Comparison of ENCODE assay signal across 9 cellular contexts in the genomic region with DNA sequence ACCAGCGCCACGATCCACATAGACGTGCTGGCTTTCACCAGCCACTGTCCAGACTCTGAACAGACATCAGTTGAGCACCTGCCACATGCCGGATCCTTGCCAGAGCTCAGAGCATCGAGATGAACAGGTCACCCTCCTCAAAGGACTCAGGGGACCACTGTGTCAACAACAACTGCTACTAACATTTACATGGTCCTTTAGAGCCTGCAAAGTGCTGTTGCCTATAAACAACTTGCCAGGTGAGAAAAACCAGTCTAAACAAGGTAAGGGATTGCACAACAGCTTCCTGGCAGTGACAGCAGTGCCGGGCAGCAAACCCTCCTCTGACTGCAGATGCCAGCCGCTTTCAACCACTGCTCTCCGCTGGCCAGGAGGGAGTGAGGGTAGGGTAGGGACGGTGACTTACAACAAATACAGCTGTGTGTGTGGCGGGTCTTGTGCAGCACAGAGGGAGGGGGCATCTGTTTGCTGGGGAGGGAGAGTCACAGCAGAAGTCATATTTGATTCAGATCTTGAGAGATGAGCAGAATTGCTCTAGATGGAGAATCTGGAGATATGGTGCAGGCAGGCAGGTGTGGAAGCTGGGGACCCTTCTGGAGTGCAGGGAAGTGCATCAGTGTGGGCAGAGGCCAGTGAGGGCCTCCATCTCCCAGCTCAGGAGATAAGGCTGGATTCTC. TPM values are rescaled to one million over a fixed set of nuclear protein-coding genes. Genes with fewer than 3 reads are reported as not detected.
DNase-seq lines count a peak whose midpoint lies in the region; ATAC-seq, FAIRE-seq and TF ChIP-seq lines count a peak whose summit lies in the region.
"Had no signal": no experiment of that assay in that cellular context is flagged by ENCODE, and none has a peak within 500 bp of the region (broad histone marks: within the 10 kb centered on the region; RNA-seq: fewer than 3 reads in every experiment).

No MANE protein-coding gene starts in this region.

- no peak for TF ChIP-seq CTCF in heart right ventricle (IDR thresholded peaks at IDR 0.05)
- no peak for TF ChIP-seq CTCF in OCI-LY7 (conservative IDR thresholded peaks at IDR 0.05; ENCODE audit: low read length)

- peak; percentile 90 for DNase-seq in NCI-H1092 treated with DMSO at 0.1 percent for 48 hours (lab: John Stamatoyannopoulos, UW)
- DNase-seq in NCI-H748 treated with DMSO at 0.1 percent for 48 hours (lab: John Stamatoyannopoulos, UW) = peak; percentile 71
- peak; percentile 16 to 30 for DNase-seq in heart right ventricle
- peak; percentile 44 for DNase-seq in small intestine
- DNase-seq in NCI-H446 treated with DMSO at 0.1 percent for 48 hours (lab: John Stamatoyannopoulos, UW) = no peak
- no peak for DNase-seq in NCI-H146 (lab: John Stamatoyannopoulos, UW)
- DNase-seq in OCI-LY7 (ENCODE audit: low spot score) = no peak
- DNase-seq: activated CD8-positive, alpha-beta T cell treated with anti-CD3 and anti-CD28 coated beads, Interleukin-2, amount 10 ng/mL, durations not matched to agents 7 days and 5 days; ovary had no signal

- POLR2A ChIA-PET in OCI-LY7 (lab: Charles Lee) = no interaction called here

- intact Hi-C loops in heart right ventricle (cut with DNase I) = no loop called here
- intact Hi-C loops in OCI-LY7 (cut with micrococcal nuclease; ENCODE audit: unreplicated experiment) = no loop called here

- H3K4me3 ChIP-seq in heart right ventricle (no peak overlapping the region), small intestine (ENCODE audit: low read depth in 1 of 2, low read length in 2 of 2) (no peak overlapping the region), OCI-LY7 (ENCODE audit: low read depth, low read length, poor library complexity, severe bottlenecking) (no peak overlapping the region)
- H3K4me3 ChIP-seq: ovary had no signal

- no peaks in the 10 kb centered on the region for H4K20me1 ChIP-seq in OCI-LY7 (ENCODE audit: insufficient read depth, low read length)

- H3K27me3 ChIP-seq in heart right ventricle (no peaks in the 10 kb centered on the region), small intestine (ENCODE audit: control insufficient read depth in 2 of 2, insufficient read depth in 2 of 2, low read length in 2 of 2) (no peaks in the 10 kb centered on the region)
- H3K27me3 ChIP-seq: ovary had no signal

- CTCF ChIA-PET in OCI-LY7 (lab: Charles Lee; ENCODE audit: unreplicated experiment) = no interaction called here

- H3K9me3 ChIP-seq in heart right ventricle (no peaks in the 10 kb centered on the region), small intestine (ENCODE audit: control insufficient read depth, low read depth) (no peaks in the 10 kb centered on the region), OCI-LY7 (ENCODE audit: low read length) (no peaks in the 10 kb centered on the region)
- H3K9me3 ChIP-seq: ovary had no signal

- H3K4me1 ChIP-seq in heart right ventricle (peaks cover 0 to 9% (median 0%) of the 10 kb centered on the region in 9 donors), small intestine (ENCODE audit: control insufficient read depth in 2 of 2, insufficient read depth in 1 of 2, low read depth in 1 of 2, low read length in 1 of 2) (no peaks in the 10 kb centered on the region), OCI-LY7 (ENCODE audit: insufficient read depth, low read length, poor library complexity, severe bottlenecking) (no peaks in the 10 kb centered on the region)

- ATAC-seq in heart right ventricle = peak; percentile 48 to 86 (median 78)
- ATAC-seq: activated CD8-positive, alpha-beta T cell treated with anti-CD3 and anti-CD28 coated beads, Interleukin-2, amount 10 ng/mL, durations not matched to agents 7 days and 5 days had no signal

- no peaks in the 10 kb centered on the region for H3K9me2 ChIP-seq in OCI-LY7 (ENCODE audit: insufficient read depth, low read length)

- H3K36me3 ChIP-seq in heart right ventricle (peaks cover 0 to 27% (median 6%) of the 10 kb centered on the region in 9 donors), small intestine (ENCODE audit: control insufficient read depth in 2 of 2, insufficient read depth in 2 of 2, low read length in 2 of 2) (peaks cover 0 to 3% of the 10 kb centered on the region in 2 donors), OCI-LY7 (ENCODE audit: insufficient read depth, low read length) (no peaks in the 10 kb centered on the region)
- H3K36me3 ChIP-seq: ovary had no signal

- H3K27ac ChIP-seq in heart right ventricle (peak overlapping the region in 2 of 10 donors; percentile 3 to 29), small intestine (ENCODE audit: low read depth in 1 of 2, low read length in 1 of 2) (no peak overlapping the region), OCI-LY7 (ENCODE audit: low read depth, low read length, poor library complexity, severe bottlenecking) (no peak overlapping the region)
- H3K27ac ChIP-seq: ovary had no signal

- WGBS in heart right ventricle, 2 donors = 51 to 54% methylated on average over 10 of the region's 10 CpGs
- WGBS in small intestine, 3 donors = 10 to 45% (median 25%) methylated on average over 10 of the region's 10 CpGs

- no peaks in the 10 kb centered on the region for H3K79me2 ChIP-seq in OCI-LY7 (ENCODE audit: insufficient read depth, low read depth, low read length)

- H2AFZ ChIP-seq in OCI-LY7 (ENCODE audit: low read length) = no peak overlapping the region

- no peak for FAIRE-seq in small intestine (lab: Jason Lieb, UNC)

- H3K4me2 ChIP-seq in OCI-LY7 (ENCODE audit: low read length) = no peak overlapping the region

- BruUV-seq in OCI-LY7 (replicated peaks; lab: Mats Ljungman, UMichigan) = no TSS peak

RNA-seq across cellular contexts. Expression of a gene that starts 32.8 kb away (rescaled TPM):
- total RNA-seq in heart right ventricle = 100 to 1,000 TPM in 8 of 10 donors, 10 to 100 TPM in 2; 87.0 to 166 (median 104) TPM
- 100 to 1,000 TPM in 1 of 2 donors, 10 to 100 TPM in 1; 56.0 to 174 TPM for polyA plus RNA-seq in heart right ventricle
- polyA plus RNA-seq in small intestine = 10 to 100 TPM; 54.4 to 84.6 (median 69.6) TPM
- 57.6 and 88.0 TPM in 2 replicates for total RNA-seq in OCI-LY7 (2014; rRNA removed; shearing (Covaris generic))
- 93.2 and 98.8 TPM in 2 replicates for total RNA-seq in OCI-LY7 (2022)

Comparison
In these comparisons a context has a peak if more than half of its experiments do, and no peak if none do; other contexts are left out.
1. DNase-seq: peak in NCI-H1092 treated with DMSO at 0.1 percent for 48 hours (single experiment), NCI-H748 treated with DMSO at 0.1 percent for 48 hours (single experiment), heart right ventricle (2 of 2) and small intestine (single experiment); none in NCI-H446 treated with DMSO at 0.1 percent for 48 hours (single experiment), NCI-H146 (single experiment) and OCI-LY7 (single experiment).